Comparison of ENCODE assay signal across 8 cellular contexts in genomic region chr9:83920942-83921707, GRCh38. TPM values are rescaled to one million over a fixed set of nuclear protein-coding genes. Genes with fewer than 3 reads are reported as not detected.
DNase-seq lines count a peak whose midpoint lies in the region; ATAC-seq, FAIRE-seq and TF ChIP-seq lines count a peak whose summit lies in the region.

Gene KIF27, minus strand, starts transcription at chr9:83921432. Its CDS starts 5,841 bp downstream, at chr9:83915591.

- TF ChIP-seq POLR2A in H54 (IDR thresholded peaks at IDR 0.05; ENCODE audit: low read depth, low read length), result peak; percentile 80

- CTCF ChIA-PET in RWPE1 (lab: Yijun Ruan, JAX), result interaction anchor here (0.6 to 1.6 kb wide), 11 partner anchors 10 to 885 kb away, joined by 3 to 10 read pairs (median 3); no protein-coding TSS in a partner anchor

- no peaks in the 10 kb centered on the region for H3K27me3 Mint-ChIP-seq in natural killer cell treated with Interleukin-12 subunit alpha and Interleukin-12 subunit beta and Interleukin-15 and Interleukin-18, amount 100 ng/mL, for 72 hours

- POLR2A ChIA-PET in RWPE1 (lab: Yijun Ruan, JAX; ENCODE audit: low non-redundant PET), result interaction anchor here (1.2 kb wide), 2 partner anchors 59 to 380 kb away, joined by 3 to 4 read pairs; partner anchors contain the start of genes HNRNPK and RMI1

- no peaks in the 10 kb centered on the region for H3K36me3 Mint-ChIP-seq in natural killer cell treated with Interleukin-12 subunit alpha and Interleukin-12 subunit beta and Interleukin-15 and Interleukin-18, amount 100 ng/mL, for 72 hours

- no peaks in the 10 kb centered on the region for H3K9me3 Mint-ChIP-seq in natural killer cell treated with Interleukin-12 subunit alpha and Interleukin-12 subunit beta and Interleukin-15 and Interleukin-18, amount 100 ng/mL, for 72 hours

- FAIRE-seq in H54 (lab: Jason Lieb, UNC), result peak; percentile 82

- peak within 1 kb of the TSS; percentile 85 for H3K9ac ChIP-seq in ES-I3 (ENCODE audit: low read depth, low read length)

- H3K4me3 Mint-ChIP-seq in natural killer cell treated with Interleukin-12 subunit alpha and Interleukin-12 subunit beta and Interleukin-15 and Interleukin-18, amount 100 ng/mL, for 72 hours, result peak within 1 kb of the TSS; percentile 87

- DNase-seq in H54 (ENCODE audit: insufficient read length, low spot score) (peak; percentile 99), LoVo (ENCODE audit: low spot score) (peak; percentile 96), RWPE1 (ENCODE audit: low spot score) (peak; percentile 95), fibroblast of peridontal ligament (ENCODE audit: extremely low read depth) (peak; percentile 92)
- DNase-seq in activated T-helper 9 cell treated with anti-CD3 and anti-CD28 coated beads, Interleukin-2, amount 50 U/mL, for 16 hours (ENCODE audit: low read depth), result peak; percentile 95
- DNase-seq in natural killer cell treated with Interleukin-12 subunit alpha and Interleukin-12 subunit beta and Interleukin-15 and Interleukin-18, amount 100 ng/mL, for 72 hours (ENCODE audit: low spot score), result peak; percentile 99
- peak; percentile 96 for DNase-seq in stimulated activated naive CD4-positive, alpha-beta T cell treated with Interleukin-2 at 50 U/mL for 16 hours (lab: John Stamatoyannopoulos, UW)

- H3K27ac ChIP-seq in RWPE1, result peak within 1 kb of the TSS; percentile 98

- H3K9me3 ChIP-seq in ES-I3 (ENCODE audit: control insufficient read depth, insufficient read depth, low read length), result no peaks in the 10 kb centered on the region

- H3K4me1 Mint-ChIP-seq in natural killer cell treated with Interleukin-12 subunit alpha and Interleukin-12 subunit beta and Interleukin-15 and Interleukin-18, amount 100 ng/mL, for 72 hours (ENCODE audit: low read depth in 2 of 2), result peaks cover 9 to 15% of the 10 kb centered on the region in 2 donors

- peak; percentile 64 for TF ChIP-seq CTCF in RWPE1 (conservative IDR thresholded peaks at IDR 0.05; ENCODE audit: low read depth)

- H3K27ac Mint-ChIP-seq in natural killer cell treated with Interleukin-12 subunit alpha and Interleukin-12 subunit beta and Interleukin-15 and Interleukin-18, amount 100 ng/mL, for 72 hours, result peak within 1 kb of the TSS; percentile 88 to 96

- ATAC-seq in natural killer cell treated with Interleukin-12 subunit alpha and Interleukin-12 subunit beta and Interleukin-15 and Interleukin-18, amount 100 ng/mL, for 72 hours, result peak; percentile 98 to 99

- H3K36me3 ChIP-seq in ES-I3 (ENCODE audit: insufficient read depth, low read length), result no peaks in the 10 kb centered on the region

- H3K4me1 ChIP-seq in ES-I3 (ENCODE audit: insufficient read depth, low read length), result no peaks in the 10 kb centered on the region

RNA-seq across cellular contexts. Expression of gene KIF27, which starts in this region (rescaled TPM):
- 1 to 10 TPM; 2.6 to 4.0 TPM for total RNA-seq in natural killer cell treated with Interleukin-12 subunit alpha and Interleukin-12 subunit beta and Interleukin-15 and Interleukin-18, amount 100 ng/mL, for 72 hours

Comparison
In these comparisons a context has a peak if more than half of its experiments do, and no peak if none do; other contexts are left out.
1. Peak in every context shown above with its lines: DNase-seq, ATAC-seq and H3K27ac ChIP-seq.